1 cellular context compared by ENCODE assay signal in the genomic region with DNA sequence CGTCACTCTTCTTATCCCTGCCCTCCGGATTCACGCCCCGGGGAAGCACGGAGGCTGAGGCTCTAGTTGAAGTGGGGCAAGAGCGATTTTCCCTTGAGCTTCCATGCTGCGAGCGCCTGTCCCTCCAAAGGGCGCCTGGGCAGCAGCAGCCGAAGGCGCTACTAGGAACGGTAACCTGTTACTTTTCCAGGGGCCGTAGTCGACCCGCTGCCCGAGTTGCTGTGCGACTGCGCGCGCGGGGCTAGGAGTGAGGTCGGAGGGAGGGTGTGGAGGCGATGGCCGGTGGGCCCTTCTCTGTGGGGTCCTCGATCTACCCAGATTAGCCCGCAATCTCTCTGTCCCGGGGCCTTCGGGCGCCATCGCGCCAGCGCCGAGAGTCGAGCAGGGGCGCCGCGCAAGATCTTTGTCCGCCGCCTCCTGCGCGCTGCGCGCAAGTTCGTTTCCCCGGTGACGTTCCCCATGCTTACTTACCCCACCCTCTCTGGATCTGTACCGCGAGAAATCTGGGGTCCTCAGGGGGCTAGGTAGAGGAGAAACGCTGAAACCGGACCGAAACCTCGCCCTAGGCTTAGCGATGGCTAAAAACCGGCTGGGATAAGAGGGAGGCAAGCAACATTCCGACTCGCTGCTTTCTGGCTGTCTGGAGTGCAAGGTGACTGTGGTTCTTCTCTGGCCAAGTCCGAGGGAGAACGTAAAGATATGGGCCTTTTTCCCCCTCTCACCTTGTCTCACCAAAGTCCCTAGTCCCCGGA.
A peak's percentile ranks its signal among the peaks of the same experiment; 100 is the strongest.
TF ChIP-seq lines count a peak whose summit lies in the region.

No MANE protein-coding gene starts in this region.

TF ChIP-seq in HEK293, 187 proteins besides CTCF, POLR2A, EP300 and RAD21 (continued from another document):
- TF ChIP-seq, protein P1, sequence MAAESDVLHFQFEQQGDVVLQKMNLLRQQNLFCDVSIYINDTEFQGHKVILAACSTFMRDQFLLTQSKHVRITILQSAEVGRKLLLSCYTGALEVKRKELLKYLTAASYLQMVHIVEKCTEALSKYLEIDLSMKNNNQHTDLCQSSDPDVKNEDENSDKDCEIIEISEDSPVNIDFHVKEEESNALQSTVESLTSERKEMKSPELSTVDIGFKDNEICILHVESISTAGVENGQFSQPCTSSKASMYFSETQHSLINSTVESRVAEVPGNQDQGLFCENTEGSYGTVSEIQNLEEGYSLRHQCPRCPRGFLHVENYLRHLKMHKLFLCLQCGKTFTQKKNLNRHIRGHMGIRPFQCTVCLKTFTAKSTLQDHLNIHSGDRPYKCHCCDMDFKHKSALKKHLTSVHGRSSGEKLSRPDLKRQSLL (tag by site-specific recombination; IDR thresholded peaks at IDR 0.05): no peak
- peak; percentile 73 for TF ChIP-seq ZBTB8A (tag by site-specific recombination; IDR thresholded peaks at IDR 0.05)
- peak; percentile 68 for TF ChIP-seq ZNF335 (tag by site-specific recombination; conservative IDR thresholded peaks at IDR 0.05)
- TF ChIP-seq, protein P2, sequence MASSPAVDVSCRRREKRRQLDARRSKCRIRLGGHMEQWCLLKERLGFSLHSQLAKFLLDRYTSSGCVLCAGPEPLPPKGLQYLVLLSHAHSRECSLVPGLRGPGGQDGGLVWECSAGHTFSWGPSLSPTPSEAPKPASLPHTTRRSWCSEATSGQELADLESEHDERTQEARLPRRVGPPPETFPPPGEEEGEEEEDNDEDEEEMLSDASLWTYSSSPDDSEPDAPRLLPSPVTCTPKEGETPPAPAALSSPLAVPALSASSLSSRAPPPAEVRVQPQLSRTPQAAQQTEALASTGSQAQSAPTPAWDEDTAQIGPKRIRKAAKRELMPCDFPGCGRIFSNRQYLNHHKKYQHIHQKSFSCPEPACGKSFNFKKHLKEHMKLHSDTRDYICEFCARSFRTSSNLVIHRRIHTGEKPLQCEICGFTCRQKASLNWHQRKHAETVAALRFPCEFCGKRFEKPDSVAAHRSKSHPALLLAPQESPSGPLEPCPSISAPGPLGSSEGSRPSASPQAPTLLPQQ (tag by site-specific recombination; IDR thresholded peaks at IDR 0.05): peak; percentile 75
- TF ChIP-seq ZFP69B (tag by site-specific recombination; IDR thresholded peaks at IDR 0.05): peak; percentile 41
- TF ChIP-seq ZEB2 (tag by site-specific recombination; IDR thresholded peaks at IDR 0.05): 0 out of 2 replicates have a peak, but pooled peaks have one; percentile 24
- TF ChIP-seq REPIN1 (tag by site-specific recombination; IDR thresholded peaks at IDR 0.05; ENCODE audit: low read depth): no peak
- no peak for TF ChIP-seq ZNF623 (tag by site-specific recombination; IDR thresholded peaks at IDR 0.05)
